8 cellular contexts compared by ENCODE assay signal in genomic region chr5:1294839-1295649, GRCh38. TPM values are rescaled to one million over a fixed set of nuclear protein-coding genes. Genes with fewer than 3 reads are reported as not detected.
DNase-seq lines count a peak whose midpoint lies in the region; ATAC-seq, FAIRE-seq and TF ChIP-seq lines count a peak whose summit lies in the region.

TSS of gene TERT (minus strand) at chr5:1295068. CDS start at chr5:1294989, 79 bp downstream.

- no peak within 1 kb of the TSS for H2BK15ac ChIP-seq in H9 (ENCODE audit: low read depth, low read length)

- H3K79me1 ChIP-seq in H9 (ENCODE audit: insufficient read depth, low read depth, low read length, poor library complexity, severe bottlenecking), result no peaks in the 10 kb centered on the region

- no peak within 1 kb of the TSS for H3K27ac ChIP-seq in H9 (ENCODE audit: insufficient read length, low read depth, low read length)
- H3K27ac ChIP-seq in SU-DHL-6 (ENCODE audit: low read depth, low read length), result peak within 1 kb of the TSS; percentile 87

- 0 out of 2 replicates have a peak, but pooled peaks cover 6% of the 10 kb centered on the region for H3K36me3 ChIP-seq in SU-DHL-6 (ENCODE audit: low read length)
- no peaks in the 10 kb centered on the region for H3K36me3 ChIP-seq in neuron (ENCODE audit: insufficient read depth, low read length)

- H4K91ac ChIP-seq in H9 (ENCODE audit: insufficient read length, low read depth, low read length), result no peak within 1 kb of the TSS

- no CpG with 5 or more reads among the region's 102 CpGs for WGBS in H9 (ENCODE audit: extremely low coverage, insufficient read length, low lambda C conversion rate)

- peak; percentile 83 for DNase-seq in H9
- peak; percentile 86 for DNase-seq in activated naive CD4-positive, alpha-beta T cell treated with anti-CD3 and anti-CD28 coated beads, Interleukin-2, amount 10 ng/mL, durations not matched to agents 7 days and 5 days
- no peak for DNase-seq in HTR-8/SVneo (ENCODE audit: insufficient read length, low spot score)
- DNase-seq in globus pallidus (ENCODE audit: low spot score), result no peak
- no peak for DNase-seq in NCI-H1417 treated with DMSO at 0.1 percent for 48 hours (lab: John Stamatoyannopoulos, UW)

- H3K9ac ChIP-seq in H9 (ENCODE audit: extremely low read depth, insufficient read length, low read length) (no peak within 1 kb of the TSS), SU-DHL-6 (ENCODE audit: low read length) (peak within 1 kb of the TSS; percentile 63)

- no peak within 1 kb of the TSS for H3K56ac ChIP-seq in H9 (ENCODE audit: insufficient read length, low read depth, low read length)

- CTCF ChIA-PET in activated naive CD4-positive, alpha-beta T cell treated with anti-CD3 and anti-CD28 coated beads, Interleukin-2, amount 10 ng/mL, durations not matched to agents 7 days and 5 days (lab: Charles Lee), result no interaction called here

- H4K20me1 ChIP-seq in H9 (ENCODE audit: control insufficient read depth, insufficient read depth, insufficient read length), result no peaks in the 10 kb centered on the region
- no peaks in the 10 kb centered on the region for H4K20me1 ChIP-seq in SU-DHL-6 (ENCODE audit: low read depth, low read length)

- TF ChIP-seq CTCF in H9 (conservative IDR thresholded peaks at IDR 0.05), result peak; percentile 29; the same call in 2 of the 3 replicates
- TF ChIP-seq CTCF in SU-DHL-6 (IDR thresholded peaks at IDR 0.05; ENCODE audit: insufficient read depth, low read length, poor library complexity, severe bottlenecking), result no peak

- no peak within 1 kb of the TSS for H2BK12ac ChIP-seq in H9 (ENCODE audit: insufficient read length, low read depth, low read length)

- peaks cover 18% of the 10 kb centered on the region for H3K27me3 Mint-ChIP-seq in H9 (ENCODE audit: low read depth)
- H3K27me3 Mint-ChIP-seq in activated naive CD4-positive, alpha-beta T cell treated with anti-CD3 and anti-CD28 coated beads, Interleukin-2, amount 10 ng/mL, durations not matched to agents 7 days and 5 days, result peaks cover 27% of the 10 kb centered on the region

- H3K27me3 ChIP-seq in H9 (ENCODE audit: insufficient read depth, low read length) (no peaks in the 10 kb centered on the region), SU-DHL-6 (ENCODE audit: low read length) (no peaks in the 10 kb centered on the region), neuron (ENCODE audit: insufficient read depth, low read length) (peaks cover 60% of the 10 kb centered on the region)

- peak within 1 kb of the TSS; percentile 57 to 74 for H3K4me3 Mint-ChIP-seq in H9
- peak within 1 kb of the TSS; percentile 35 for H3K4me3 Mint-ChIP-seq in activated naive CD4-positive, alpha-beta T cell treated with anti-CD3 and anti-CD28 coated beads, Interleukin-2, amount 10 ng/mL, durations not matched to agents 7 days and 5 days

- H4K8ac ChIP-seq in H9 (replicated peaks; ENCODE audit: insufficient read length, low read depth, low read length), result no peak within 1 kb of the TSS

- peaks cover 0 to 9% (median 4%) of the 10 kb centered on the region in 3 experiments; a peak in 5 of 7 replicates for H3K36me3 Mint-ChIP-seq in H9 (ENCODE audit: insufficient read depth in 1 of 3, low read depth in 3 of 3)
- no peaks in the 10 kb centered on the region for H3K36me3 Mint-ChIP-seq in activated naive CD4-positive, alpha-beta T cell treated with anti-CD3 and anti-CD28 coated beads, Interleukin-2, amount 10 ng/mL, durations not matched to agents 7 days and 5 days

- peaks cover 19% of the 10 kb centered on the region for H3F3A ChIP-seq in SU-DHL-6 (ENCODE audit: insufficient read depth)

- no peak within 1 kb of the TSS for H3T11ph ChIP-seq in H9 (ENCODE audit: low read length)

- peaks cover 12% of the 10 kb centered on the region for H3K23me2 ChIP-seq in H9 (ENCODE audit: insufficient read length, low read depth, low read length, poor library complexity, severe bottlenecking)

- no peaks in the 10 kb centered on the region for H3K9me2 ChIP-seq in SU-DHL-6 (replicated peaks; ENCODE audit: insufficient read depth, low read length)

- no peak within 1 kb of the TSS for H2BK5ac ChIP-seq in H9 (ENCODE audit: insufficient read length, low read length)

- H3K4ac ChIP-seq in H9 (ENCODE audit: low read depth, low read length), result no peak within 1 kb of the TSS

- no peak within 1 kb of the TSS for H3K27ac Mint-ChIP-seq in H9
- no peak within 1 kb of the TSS for H3K27ac Mint-ChIP-seq in activated naive CD4-positive, alpha-beta T cell treated with anti-CD3 and anti-CD28 coated beads, Interleukin-2, amount 10 ng/mL, durations not matched to agents 7 days and 5 days

- H2AFZ ChIP-seq in H9 (ENCODE audit: low read length) (no peak within 1 kb of the TSS), SU-DHL-6 (ENCODE audit: low read depth, low read length, severe bottlenecking) (no peak within 1 kb of the TSS), neuron (ENCODE audit: low read depth, low read length) (no peak within 1 kb of the TSS)

- no peaks in the 10 kb centered on the region for H3K9me3 ChIP-seq in H9 (ENCODE audit: control insufficient read depth, low read depth, low read length)
- no peaks in the 10 kb centered on the region for H3K9me3 ChIP-seq in SU-DHL-6 (ENCODE audit: insufficient read depth, low read length)
- no peaks in the 10 kb centered on the region for H3K9me3 ChIP-seq in neuron (ENCODE audit: low read length)

- no peaks in the 10 kb centered on the region; a peak in 1 of 5 replicates for H3K9me3 Mint-ChIP-seq in H9
- H3K9me3 Mint-ChIP-seq in activated naive CD4-positive, alpha-beta T cell treated with anti-CD3 and anti-CD28 coated beads, Interleukin-2, amount 10 ng/mL, durations not matched to agents 7 days and 5 days, result no peaks in the 10 kb centered on the region

- peak within 1 kb of the TSS; percentile 67 for H3K4me2 ChIP-seq in H9 (ENCODE audit: insufficient read depth, insufficient read length, low read length)
- H3K4me2 ChIP-seq in SU-DHL-6 (ENCODE audit: low read depth, low read length, poor library complexity, severe bottlenecking), result peak within 1 kb of the TSS; percentile 67

- H3K4me1 Mint-ChIP-seq in H9, result no peaks in the 10 kb centered on the region
- H3K4me1 Mint-ChIP-seq in activated naive CD4-positive, alpha-beta T cell treated with anti-CD3 and anti-CD28 coated beads, Interleukin-2, amount 10 ng/mL, durations not matched to agents 7 days and 5 days, result peaks cover 20% of the 10 kb centered on the region

- H3K4me3 ChIP-seq in SU-DHL-6 (ENCODE audit: insufficient read depth, low read length, poor library complexity, severe bottlenecking) (peak within 1 kb of the TSS; percentile 53), neuron (ENCODE audit: low read length) (peak within 1 kb of the TSS; percentile 27)

- H2BK120ac ChIP-seq in H9 (ENCODE audit: low read depth, low read length, poor library complexity, severe bottlenecking), result no peak within 1 kb of the TSS

- no peak within 1 kb of the TSS for H3K23ac ChIP-seq in H9 (ENCODE audit: insufficient read length, low read depth, low read length)

- no peak within 1 kb of the TSS for H2BK20ac ChIP-seq in H9 (ENCODE audit: low read depth, low read length, poor library complexity, severe bottlenecking)

- no peak within 1 kb of the TSS for H3K18ac ChIP-seq in H9 (ENCODE audit: insufficient read length, low read depth, low read length)

- FAIRE-seq in HTR-8/SVneo (lab: Jason Lieb, UNC), result no peak

- no peak within 1 kb of the TSS for H4K5ac ChIP-seq in H9 (ENCODE audit: insufficient read length, low read depth, low read length)

- peak within 1 kb of the TSS; percentile 70 for H3K14ac ChIP-seq in H9 (ENCODE audit: insufficient read depth, low read length)

- no peak within 1 kb of the TSS for H2AK5ac ChIP-seq in H9 (ENCODE audit: insufficient read length, low read length)

- H3K79me2 ChIP-seq in H9 (ENCODE audit: insufficient read depth, low read length) (no peaks in the 10 kb centered on the region), SU-DHL-6 (ENCODE audit: insufficient read depth, low read length) (peaks cover 35% of the 10 kb centered on the region)

- no peak for ATAC-seq in HG02840 (IDR thresholded peaks at IDR 0.05; ENCODE audit: low FRiP score, unreplicated experiment)

- H3K4me1 ChIP-seq in H9 (ENCODE audit: insufficient read depth, low read length) (no peaks in the 10 kb centered on the region), neuron (ENCODE audit: insufficient read depth, low read length) (no peaks in the 10 kb centered on the region)

RNA-seq across cellular contexts. Expression of gene TERT, which starts in this region (rescaled TPM):
- total RNA-seq in H9 (2021), result 13.3 and 15.5 TPM in 2 replicates

Comparison
In these comparisons a context has a peak if more than half of its experiments do, and no peak if none do; other contexts are left out.
1. DNase-seq: peak in H9 (single experiment) and activated naive CD4-positive, alpha-beta T cell treated with anti-CD3 and anti-CD28 coated beads, Interleukin-2, amount 10 ng/mL, durations not matched to agents 7 days and 5 days (single experiment); none in HTR-8/SVneo (single experiment), globus pallidus (single experiment) and NCI-H1417 treated with DMSO at 0.1 percent for 48 hours (single experiment).